In genomic region chr10:13920031-13920430, GRCh38 we compare ENCODE assay signal across 18 cellular contexts.
DNase-seq lines count a peak whose midpoint lies in the region; ATAC-seq and TF ChIP-seq lines count a peak whose summit lies in the region.
"Had no signal": no experiment of that assay in that cellular context is flagged by ENCODE, and none has a peak within 500 bp of the region (broad histone marks: within the 10 kb centered on the region; RNA-seq: fewer than 3 reads in every experiment).

No MANE protein-coding gene starts in this region.

- peaks cover 39% of the 10 kb centered on the region for H3K4me1 ChIP-seq in GM23248 (ENCODE audit: insufficient read depth)
- H3K4me1 ChIP-seq in mammary epithelial cell (ENCODE audit: insufficient read depth, low read length): peaks cover 3% of the 10 kb centered on the region

- H3K27me3 Mint-ChIP-seq in stimulated activated naive B cell treated with anti-CD40 and anti-IgM and Interleukin-4, amounts not matched to agents 10 μg/mL and 1 μg/mL and 100 μg/mL, for 72 hours: peaks cover 14 to 36% of the 10 kb centered on the region in 2 donors

- peak; percentile 25 for DNase-seq in AG20443 (ENCODE audit: low spot score)
- DNase-seq in GM23248: peak; percentile 72
- no peak for DNase-seq in mammary epithelial cell
- DNase-seq in fibroblast of the aortic adventitia (ENCODE audit: low read depth): peak; percentile 65
- DNase-seq in midbrain (lab: John Stamatoyannopoulos, UW): no peak
- DNase-seq in NCI-H1092 treated with DMSO at 0.1 percent for 48 hours (lab: John Stamatoyannopoulos, UW): no peak
- DNase-seq in stimulated activated naive B cell treated with anti-CD40 and anti-IgM and Interleukin-4, amounts not matched to agents 10 μg/mL and 1 μg/mL and 100 μg/mL, for 72 hours: no peak
- DNase-seq in brain microvascular endothelial cell: no peak
- DNase-seq: DND-41, MG63, NCI-H1092, NCI-H146, NCI-H2029 treated with DMSO at 0.1 percent for 48 hours, NCI-H2171, NCI-H526, PC-9 had no signal

- no peak for TF ChIP-seq CTCF in mammary epithelial cell (conservative IDR thresholded peaks at IDR 0.05 in 1 of 2, IDR thresholded peaks at IDR 0.05 in 1 of 2; ENCODE audit: extremely low read depth in 1 of 2, insufficient read depth in 1 of 2, low read depth in 1 of 2, low read length in 2 of 2)
- TF ChIP-seq CTCF in fibroblast of the aortic adventitia (IDR thresholded peaks at IDR 0.05; ENCODE audit: insufficient read depth, low read length): no peak
- no peak for TF ChIP-seq CTCF in brain microvascular endothelial cell (IDR thresholded peaks at IDR 0.05; ENCODE audit: low read depth, low read length, missing control alignments)

- H3K36me3 Mint-ChIP-seq in stimulated activated naive B cell treated with anti-CD40 and anti-IgM and Interleukin-4, amounts not matched to agents 10 μg/mL and 1 μg/mL and 100 μg/mL, for 72 hours: no peaks in the 10 kb centered on the region
- H3K36me3 Mint-ChIP-seq: CD14-positive monocyte had no signal

- 45 to 81% methylated on average over 1 of the region's 1 CpG for WGBS in GM23248 (ENCODE audit: low coverage in 1 of 2, low lambda C conversion rate in 2 of 2, missing lambda C conversion rate in 2 of 2), 2 experiments
- 100% methylated on average over 1 of the region's 1 CpG for WGBS in mammary epithelial cell (ENCODE audit: low coverage, missing lambda C conversion rate)

- intact Hi-C loops in mammary epithelial cell (cut with micrococcal nuclease): no loop called here

- peaks cover 34% of the 10 kb centered on the region for H3F3A ChIP-seq in GM23248 (ENCODE audit: insufficient read depth)

- no peaks in the 10 kb centered on the region for H3K9me2 ChIP-seq in GM23248 (ENCODE audit: insufficient read depth)

- H3K79me2 ChIP-seq in GM23248 (ENCODE audit: insufficient read depth): no peaks in the 10 kb centered on the region
- H3K79me2 ChIP-seq in mammary epithelial cell (ENCODE audit: insufficient read depth, low read length): no peaks in the 10 kb centered on the region

- no peak overlapping the region for H3K27ac Mint-ChIP-seq in stimulated activated naive B cell treated with anti-CD40 and anti-IgM and Interleukin-4, amounts not matched to agents 10 μg/mL and 1 μg/mL and 100 μg/mL, for 72 hours
- H3K27ac Mint-ChIP-seq: CD14-positive monocyte had no signal

- ATAC-seq in stimulated activated naive B cell treated with anti-CD40 and anti-IgM and Interleukin-4, amounts not matched to agents 10 μg/mL and 1 μg/mL and 100 μg/mL, for 72 hours (replicated peaks): no peak

- no peaks in the 10 kb centered on the region for H3K9me3 ChIP-seq in GM23248 (ENCODE audit: low read depth)
- H3K9me3 ChIP-seq in mammary epithelial cell (replicated peaks; ENCODE audit: insufficient read depth, low read length): no peaks in the 10 kb centered on the region

- H3K9ac ChIP-seq in GM23248: no peak overlapping the region
- no peak overlapping the region for H3K9ac ChIP-seq in mammary epithelial cell (ENCODE audit: insufficient read depth, low read length)
- H3K9ac ChIP-seq: KMS-11 had no signal

- no TSS peak for BruUV-seq in mammary epithelial cell (replicated peaks; lab: Mats Ljungman, UMichigan)

- no peak overlapping the region for H3K4me3 Mint-ChIP-seq in stimulated activated naive B cell treated with anti-CD40 and anti-IgM and Interleukin-4, amounts not matched to agents 10 μg/mL and 1 μg/mL and 100 μg/mL, for 72 hours

- H3K27ac ChIP-seq in GM23248 (no peak overlapping the region; the same call in 1 of the 2 replicates), mammary epithelial cell (ENCODE audit: insufficient read depth, low read depth, low read length) (no peak overlapping the region), brain microvascular endothelial cell (no peak overlapping the region)
- H3K27ac ChIP-seq: KMS-11, PC-9 had no signal

- H3K4me2 ChIP-seq in GM23248 (ENCODE audit: unreplicated experiment) (no peak overlapping the region), mammary epithelial cell (ENCODE audit: insufficient read depth, low read depth, low read length) (no peak overlapping the region)
- H3K4me2 ChIP-seq: KMS-11, PC-9 had no signal

- H3K36me3 ChIP-seq in GM23248 (ENCODE audit: low read depth) (no peaks in the 10 kb centered on the region), mammary epithelial cell (ENCODE audit: insufficient read depth, low read length) (no peaks in the 10 kb centered on the region), brain microvascular endothelial cell (replicated peaks) (no peaks in the 10 kb centered on the region)
- H3K36me3 ChIP-seq: MG63 had no signal

- H4K20me1 ChIP-seq in GM23248 (ENCODE audit: insufficient read depth) (no peaks in the 10 kb centered on the region), mammary epithelial cell (ENCODE audit: insufficient read depth, low read length) (no peaks in the 10 kb centered on the region)

- CTCF ChIA-PET in mammary epithelial cell (lab: Charles Lee; ENCODE audit: low non-redundant PET): no interaction called here

- H3K9me3 Mint-ChIP-seq in stimulated activated naive B cell treated with anti-CD40 and anti-IgM and Interleukin-4, amounts not matched to agents 10 μg/mL and 1 μg/mL and 100 μg/mL, for 72 hours: no peaks in the 10 kb centered on the region
- H3K9me3 Mint-ChIP-seq: CD14-positive monocyte had no signal

- H3K4me3 ChIP-seq in GM23248 (no peak overlapping the region), mammary epithelial cell (replicated peaks in 1 of 3; ENCODE audit: insufficient read depth in 1 of 3, low read depth in 2 of 3, low read length in 3 of 3) (no peak overlapping the region), fibroblast of the aortic adventitia (ENCODE audit: low read depth, low read length) (no peak overlapping the region), brain microvascular endothelial cell (ENCODE audit: low read depth, low read length) (no peak overlapping the region)
- H3K4me3 ChIP-seq: MG63, PC-9 had no signal

- in situ Hi-C loops in GM23248 (cut with MboI): no loop called here
- in situ Hi-C loops in mammary epithelial cell (cut with MboI; ENCODE audit: low sequenced_read_pairs in 2 of 2): no loop called here
- in situ Hi-C loops in brain microvascular endothelial cell (cut with HindIII; ENCODE audit: low pct_ligation_motif_present, low sequenced_read_pairs): no loop called here

- peaks cover 3 to 15% of the 10 kb centered on the region in 2 donors for H3K4me1 Mint-ChIP-seq in stimulated activated naive B cell treated with anti-CD40 and anti-IgM and Interleukin-4, amounts not matched to agents 10 μg/mL and 1 μg/mL and 100 μg/mL, for 72 hours

- H3K27me3 ChIP-seq in GM23248 (replicated peaks; ENCODE audit: insufficient read depth) (no peaks in the 10 kb centered on the region), mammary epithelial cell (ENCODE audit: insufficient read depth, low read length) (no peaks in the 10 kb centered on the region), brain microvascular endothelial cell (replicated peaks) (no peaks in the 10 kb centered on the region)
- H3K27me3 ChIP-seq: MG63 had no signal

- dilution Hi-C loops in mammary epithelial cell (cut with HindIII; ENCODE audit: low sequenced_read_pairs): no loop called here

- H2AFZ ChIP-seq in GM23248 (0 out of 2 replicates have a peak overlapping the region, but pooled peaks have one; percentile 1), mammary epithelial cell (ENCODE audit: low read depth, low read length) (peak overlapping the region; percentile 31)
- H2AFZ ChIP-seq: PC-9 had no signal

Comparison
In these comparisons a context has a peak if more than half of its experiments do, and no peak if none do; other contexts are left out.
1. DNase-seq: peak in AG20443 (single experiment), GM23248 (single experiment) and fibroblast of the aortic adventitia (single experiment); none in mammary epithelial cell (single experiment), midbrain (single experiment), NCI-H1092 treated with DMSO at 0.1 percent for 48 hours (single experiment), stimulated activated naive B cell treated with anti-CD40 and anti-IgM and Interleukin-4, amounts not matched to agents 10 μg/mL and 1 μg/mL and 100 μg/mL, for 72 hours (single experiment) and brain microvascular endothelial cell (single experiment).